ENCODE assay signal across 1 cellular context in the genomic region with DNA sequence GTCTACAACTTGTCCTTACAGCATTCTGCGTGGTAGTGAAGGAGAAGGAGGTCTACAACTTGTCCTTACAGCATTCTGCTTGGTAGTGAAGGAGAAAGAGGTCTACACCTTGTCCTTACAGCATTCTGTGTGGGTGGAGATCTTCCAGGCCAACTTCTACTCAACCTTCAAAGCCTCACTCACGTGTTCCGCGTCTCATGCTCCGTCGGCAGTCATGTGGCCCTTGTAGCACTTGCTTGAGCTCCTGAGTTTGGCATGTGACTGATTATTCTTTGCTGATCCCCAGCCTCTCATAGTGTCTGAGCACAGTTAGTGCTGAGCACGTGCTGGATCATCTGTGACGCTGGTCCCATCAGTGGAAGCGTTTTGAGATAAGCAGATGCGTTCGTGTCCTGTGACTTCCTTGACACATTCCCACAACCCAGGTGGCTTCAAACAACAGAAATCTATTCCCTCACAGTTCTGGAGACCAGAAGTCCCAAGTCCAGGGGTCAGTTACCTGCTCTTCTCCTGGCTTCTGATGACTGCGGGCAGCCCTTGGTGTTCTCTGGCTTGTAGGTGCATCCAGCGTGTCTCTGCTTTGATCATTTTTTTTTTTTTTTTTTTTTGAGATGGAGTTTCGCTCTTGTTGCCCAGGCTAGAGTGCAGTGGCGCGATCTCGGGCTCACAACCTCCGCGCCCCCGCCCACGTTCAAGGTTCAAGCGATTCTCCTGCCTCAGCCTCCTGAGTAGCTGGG.
TF ChIP-seq lines count a peak whose summit lies in the region.

No MANE protein-coding gene starts in this region.

TF ChIP-seq in HepG2, 621 proteins besides CTCF, POLR2A, EP300 and RAD21 (continued from another document and continues in another):
- TF ChIP-seq SP2 (CRISPR knock-in tag; IDR thresholded peaks at IDR 0.05) = no peak; the same call in 1 of the 2 replicates
- TF ChIP-seq JUN (CRISPR knock-in tag; IDR thresholded peaks at IDR 0.05) = 0 out of 2 replicates have a peak, but pooled peaks have one; percentile 34
- TF ChIP-seq FLYWCH1 (CRISPR knock-in tag; IDR thresholded peaks at IDR 0.05) = no peak
- TF ChIP-seq, protein P1, sequence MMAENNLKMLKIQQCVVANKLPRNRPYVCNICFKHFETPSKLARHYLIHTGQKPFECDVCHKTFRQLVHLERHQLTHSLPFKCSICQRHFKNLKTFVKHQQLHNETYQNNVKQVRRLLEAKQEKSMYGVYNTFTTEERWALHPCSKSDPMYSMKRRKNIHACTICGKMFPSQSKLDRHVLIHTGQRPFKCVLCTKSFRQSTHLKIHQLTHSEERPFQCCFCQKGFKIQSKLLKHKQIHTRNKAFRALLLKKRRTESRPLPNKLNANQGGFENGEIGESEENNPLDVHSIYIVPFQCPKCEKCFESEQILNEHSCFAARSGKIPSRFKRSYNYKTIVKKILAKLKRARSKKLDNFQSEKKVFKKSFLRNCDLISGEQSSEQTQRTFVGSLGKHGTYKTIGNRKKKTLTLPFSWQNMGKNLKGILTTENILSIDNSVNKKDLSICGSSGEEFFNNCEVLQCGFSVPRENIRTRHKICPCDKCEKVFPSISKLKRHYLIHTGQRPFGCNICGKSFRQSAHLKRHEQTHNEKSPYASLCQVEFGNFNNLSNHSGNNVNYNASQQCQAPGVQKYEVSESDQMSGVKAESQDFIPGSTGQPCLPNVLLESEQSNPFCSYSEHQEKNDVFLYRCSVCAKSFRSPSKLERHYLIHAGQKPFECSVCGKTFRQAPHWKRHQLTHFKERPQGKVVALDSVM (CRISPR knock-in tag; IDR thresholded peaks at IDR 0.05) = peak; percentile 74
- peak; percentile 86; the same call in 1 of the 2 replicates for TF ChIP-seq ARHGAP35 (CRISPR knock-in tag; IDR thresholded peaks at IDR 0.05; ENCODE audit: borderline replicate concordance)
- no peak for TF ChIP-seq NFRKB (IDR thresholded peaks at IDR 0.05)
- peak; percentile 95 for TF ChIP-seq BHLHE40 (IDR thresholded peaks at IDR 0.05; ENCODE audit: low read length)
- TF ChIP-seq TOE1 (CRISPR knock-in tag; IDR thresholded peaks at IDR 0.05) = 0 out of 2 replicates have a peak, but pooled peaks have one; percentile 27
- no peak for TF ChIP-seq RFXANK (CRISPR knock-in tag; IDR thresholded peaks at IDR 0.05)
- no peak for TF ChIP-seq ZNF205 (CRISPR knock-in tag; IDR thresholded peaks at IDR 0.05)
- no peak for TF ChIP-seq THAP9 (CRISPR knock-in tag; IDR thresholded peaks at IDR 0.05; ENCODE audit: borderline replicate concordance)
- TF ChIP-seq RORA (CRISPR knock-in tag; IDR thresholded peaks at IDR 0.05) = no peak
- TF ChIP-seq KAT8 (CRISPR knock-in tag; IDR thresholded peaks at IDR 0.05) = peak; percentile 65
- no peak for TF ChIP-seq MAFG (CRISPR knock-in tag; IDR thresholded peaks at IDR 0.05)
- TF ChIP-seq HIC2 (CRISPR knock-in tag; IDR thresholded peaks at IDR 0.05; ENCODE audit: low read depth) = 0 out of 2 replicates have a peak, but pooled peaks have one; percentile 51
- TF ChIP-seq ZNF558 (CRISPR knock-in tag; IDR thresholded peaks at IDR 0.05; ENCODE audit: borderline replicate concordance) = no peak
- peak; percentile 66; the same call in 1 of the 2 replicates for TF ChIP-seq HDAC2 (CRISPR knock-in tag; IDR thresholded peaks at IDR 0.05)
- no peak for TF ChIP-seq ZFP36 (IDR thresholded peaks at IDR 0.05; ENCODE audit: borderline replicate concordance, low read depth, low read length, partially characterized antibody)
- peak; percentile 49; the same call in 1 of the 2 replicates for TF ChIP-seq GATAD1 (CRISPR knock-in tag; IDR thresholded peaks at IDR 0.05)
- TF ChIP-seq EEA1 (CRISPR knock-in tag; IDR thresholded peaks at IDR 0.05; ENCODE audit: borderline replicate concordance) = no peak
- no peak for TF ChIP-seq GABPA (IDR thresholded peaks at IDR 0.05; ENCODE audit: low read depth, low read length)
- no peak for TF ChIP-seq GABPA (CRISPR knock-in tag; IDR thresholded peaks at IDR 0.05; ENCODE audit: low read depth)
- no peak for TF ChIP-seq FOXM1 (CRISPR knock-in tag; IDR thresholded peaks at IDR 0.05)
- TF ChIP-seq, protein P2, sequence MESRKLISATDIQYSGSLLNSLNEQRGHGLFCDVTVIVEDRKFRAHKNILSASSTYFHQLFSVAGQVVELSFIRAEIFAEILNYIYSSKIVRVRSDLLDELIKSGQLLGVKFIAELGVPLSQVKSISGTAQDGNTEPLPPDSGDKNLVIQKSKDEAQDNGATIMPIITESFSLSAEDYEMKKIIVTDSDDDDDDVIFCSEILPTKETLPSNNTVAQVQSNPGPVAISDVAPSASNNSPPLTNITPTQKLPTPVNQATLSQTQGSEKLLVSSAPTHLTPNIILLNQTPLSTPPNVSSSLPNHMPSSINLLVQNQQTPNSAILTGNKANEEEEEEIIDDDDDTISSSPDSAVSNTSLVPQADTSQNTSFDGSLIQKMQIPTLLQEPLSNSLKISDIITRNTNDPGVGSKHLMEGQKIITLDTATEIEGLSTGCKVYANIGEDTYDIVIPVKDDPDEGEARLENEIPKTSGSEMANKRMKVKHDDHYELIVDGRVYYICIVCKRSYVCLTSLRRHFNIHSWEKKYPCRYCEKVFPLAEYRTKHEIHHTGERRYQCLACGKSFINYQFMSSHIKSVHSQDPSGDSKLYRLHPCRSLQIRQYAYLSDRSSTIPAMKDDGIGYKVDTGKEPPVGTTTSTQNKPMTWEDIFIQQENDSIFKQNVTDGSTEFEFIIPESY (CRISPR knock-in tag; IDR thresholded peaks at IDR 0.05) = peak; percentile 76
- TF ChIP-seq HNF1A (IDR thresholded peaks at IDR 0.05; ENCODE audit: low read depth) = no peak
- no peak for TF ChIP-seq HNF1A (CRISPR knock-in tag; IDR thresholded peaks at IDR 0.05; ENCODE audit: borderline replicate concordance)
- TF ChIP-seq BRCA1 (CRISPR knock-in tag; IDR thresholded peaks at IDR 0.05) = no peak
- TF ChIP-seq NFE2L2 (IDR thresholded peaks at IDR 0.05; ENCODE audit: low read length) = no peak
- TF ChIP-seq E2F5 (CRISPR knock-in tag; conservative IDR thresholded peaks at IDR 0.05) = no peak
- TF ChIP-seq, protein P3, sequence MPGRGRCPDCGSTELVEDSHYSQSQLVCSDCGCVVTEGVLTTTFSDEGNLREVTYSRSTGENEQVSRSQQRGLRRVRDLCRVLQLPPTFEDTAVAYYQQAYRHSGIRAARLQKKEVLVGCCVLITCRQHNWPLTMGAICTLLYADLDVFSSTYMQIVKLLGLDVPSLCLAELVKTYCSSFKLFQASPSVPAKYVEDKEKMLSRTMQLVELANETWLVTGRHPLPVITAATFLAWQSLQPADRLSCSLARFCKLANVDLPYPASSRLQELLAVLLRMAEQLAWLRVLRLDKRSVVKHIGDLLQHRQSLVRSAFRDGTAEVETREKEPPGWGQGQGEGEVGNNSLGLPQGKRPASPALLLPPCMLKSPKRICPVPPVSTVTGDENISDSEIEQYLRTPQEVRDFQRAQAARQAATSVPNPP (CRISPR knock-in tag; IDR thresholded peaks at IDR 0.05) = no peak
- 0 out of 2 replicates have a peak, but pooled peaks have one; percentile 53 for TF ChIP-seq KMT2B (CRISPR knock-in tag; IDR thresholded peaks at IDR 0.05)
- 0 out of 2 replicates have a peak, but pooled peaks have one; percentile 17 for TF ChIP-seq RCOR2 (CRISPR knock-in tag; IDR thresholded peaks at IDR 0.05)
- TF ChIP-seq MEIS2 (CRISPR knock-in tag; IDR thresholded peaks at IDR 0.05) = peak; percentile 42
- TF ChIP-seq ZNF121 (CRISPR knock-in tag; IDR thresholded peaks at IDR 0.05) = peak; percentile 42; the same call in 1 of the 2 replicates
- no peak for TF ChIP-seq ZNF878 (CRISPR knock-in tag; IDR thresholded peaks at IDR 0.05)
- TF ChIP-seq ZSCAN20 (CRISPR knock-in tag; IDR thresholded peaks at IDR 0.05; ENCODE audit: borderline replicate concordance) = no peak
- TF ChIP-seq NR2C2 (CRISPR knock-in tag; IDR thresholded peaks at IDR 0.05; ENCODE audit: borderline replicate concordance) = peak; percentile 51; the same call in 1 of the 2 replicates
- TF ChIP-seq ZNF652 (CRISPR knock-in tag; IDR thresholded peaks at IDR 0.05; ENCODE audit: borderline replicate concordance, low read depth) = 0 out of 2 replicates have a peak, but pooled peaks have one; percentile 28
- TF ChIP-seq ZNF674 (CRISPR knock-in tag; IDR thresholded peaks at IDR 0.05; ENCODE audit: low read depth) = 0 out of 2 replicates have a peak, but pooled peaks have one; percentile 79
- TF ChIP-seq NFKB2 (CRISPR knock-in tag; IDR thresholded peaks at IDR 0.05; ENCODE audit: borderline replicate concordance) = peak; percentile 82
- TF ChIP-seq ZNF792 (CRISPR knock-in tag; IDR thresholded peaks at IDR 0.05) = peak; percentile 73
- TF ChIP-seq, protein P4, sequence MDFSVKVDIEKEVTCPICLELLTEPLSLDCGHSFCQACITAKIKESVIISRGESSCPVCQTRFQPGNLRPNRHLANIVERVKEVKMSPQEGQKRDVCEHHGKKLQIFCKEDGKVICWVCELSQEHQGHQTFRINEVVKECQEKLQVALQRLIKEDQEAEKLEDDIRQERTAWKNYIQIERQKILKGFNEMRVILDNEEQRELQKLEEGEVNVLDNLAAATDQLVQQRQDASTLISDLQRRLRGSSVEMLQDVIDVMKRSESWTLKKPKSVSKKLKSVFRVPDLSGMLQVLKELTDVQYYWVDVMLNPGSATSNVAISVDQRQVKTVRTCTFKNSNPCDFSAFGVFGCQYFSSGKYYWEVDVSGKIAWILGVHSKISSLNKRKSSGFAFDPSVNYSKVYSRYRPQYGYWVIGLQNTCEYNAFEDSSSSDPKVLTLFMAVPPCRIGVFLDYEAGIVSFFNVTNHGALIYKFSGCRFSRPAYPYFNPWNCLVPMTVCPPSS (IDR thresholded peaks at IDR 0.05) = no peak
- peak; percentile 63 for TF ChIP-seq CREB1 (IDR thresholded peaks at IDR 0.05)
- no peak; the same call in 1 of the 2 replicates for TF ChIP-seq CREB1 (CRISPR knock-in tag; IDR thresholded peaks at IDR 0.05)
